In genomic region chr2:219286436-219287115, GRCh38 we compare ENCODE assay signal across 1 cellular context.
TF ChIP-seq lines count a peak whose summit lies in the region.

No MANE protein-coding gene starts in this region.

TF ChIP-seq in WTC11, 78 proteins besides CTCF, POLR2A, EP300 and RAD21 (continued from another document):
- TF ChIP-seq CDX4 (CRISPR knock-in tag; IDR thresholded peaks at IDR 0.05; ENCODE audit: borderline replicate concordance) (no peak), NFE2L1 (CRISPR knock-in tag; IDR thresholded peaks at IDR 0.05) (no peak), ZBTB21 (CRISPR knock-in tag; IDR thresholded peaks at IDR 0.05; ENCODE audit: borderline replicate concordance) (0 out of 2 replicates have a peak, but pooled peaks have one; percentile 17), FOXP1 (CRISPR knock-in tag; IDR thresholded peaks at IDR 0.05; ENCODE audit: borderline replicate concordance) (0 out of 2 replicates have a peak, but pooled peaks have one; percentile 28), AFF4 (CRISPR knock-in tag; IDR thresholded peaks at IDR 0.05; ENCODE audit: borderline replicate concordance) (no peak), ZNF219 (CRISPR knock-in tag; IDR thresholded peaks at IDR 0.05; ENCODE audit: borderline replicate concordance) (no peak), ATF1 (CRISPR knock-in tag; IDR thresholded peaks at IDR 0.05) (no peak), EMX1 (CRISPR knock-in tag; IDR thresholded peaks at IDR 0.05) (no peak), NR3C1 (CRISPR knock-in tag; conservative IDR thresholded peaks at IDR 0.05; ENCODE audit: low read depth) (0 out of 2 replicates have a peak, but pooled peaks have one; percentile 43), ETV6 (CRISPR knock-in tag; IDR thresholded peaks at IDR 0.05) (no peak), FOXJ3 (CRISPR knock-in tag; IDR thresholded peaks at IDR 0.05; ENCODE audit: borderline replicate concordance) (no peak), ZBTB43 (CRISPR knock-in tag; IDR thresholded peaks at IDR 0.05) (no peak), MYBL2 (CRISPR knock-in tag; IDR thresholded peaks at IDR 0.05) (no peak)
TF ChIP-seq in WTC11: peak in this region for 3.
